Comparison of ENCODE assay signal across 25 cellular contexts in the genomic region with DNA sequence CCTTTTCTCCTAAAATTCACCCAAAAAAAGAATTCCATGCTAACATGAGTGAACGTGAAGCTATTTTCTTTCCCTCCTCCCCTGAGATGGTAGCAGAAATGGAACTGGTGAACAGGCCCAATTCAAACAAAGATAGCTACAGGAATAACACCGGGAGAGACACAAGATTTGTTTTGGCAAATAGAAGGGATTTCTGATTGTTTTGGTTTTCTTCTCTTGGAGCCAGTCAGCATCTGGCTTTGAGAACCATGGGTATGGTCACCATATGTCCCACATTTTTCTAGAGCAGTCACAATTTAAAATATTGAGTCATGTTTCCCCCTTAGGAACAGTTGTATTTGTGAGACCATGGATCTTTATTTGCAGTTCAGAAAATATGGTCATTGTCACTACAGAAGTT.
DNase-seq lines count a peak whose midpoint lies in the region; ATAC-seq and TF ChIP-seq lines count a peak whose summit lies in the region.
"Had no signal": no experiment of that assay in that cellular context is flagged by ENCODE, and none has a peak within 500 bp of the region (broad histone marks: within the 10 kb centered on the region; RNA-seq: fewer than 3 reads in every experiment).

No MANE protein-coding gene starts in this region.

- H3K4me1 ChIP-seq in ACC112 (ENCODE audit: control insufficient read depth, insufficient read depth, low read length, unreplicated experiment) (peaks cover 33% of the 10 kb centered on the region), GM23338 (ENCODE audit: insufficient read depth) (no peaks in the 10 kb centered on the region)
- H3K4me1 ChIP-seq: BLaER1, sigmoid colon had no signal

- H3K4me1 Mint-ChIP-seq in GM23338, result no peaks in the 10 kb centered on the region
- H3K4me1 Mint-ChIP-seq in nephron, result peaks cover 54% of the 10 kb centered on the region
- peaks cover 24% of the 10 kb centered on the region for H3K4me1 Mint-ChIP-seq in type B pancreatic cell (ENCODE audit: unreplicated experiment)
- peaks cover 14% of the 10 kb centered on the region for H3K4me1 Mint-ChIP-seq in stimulated activated naive CD8-positive, alpha-beta T cell treated with anti-CD3 and anti-CD28 coated beads, Interleukin-15, amount 100 ng/mL, for 72 hours
- H3K4me1 Mint-ChIP-seq: T-helper 17 cell had no signal

- H4K20me1 ChIP-seq in GM23338 (replicated peaks; ENCODE audit: insufficient read depth), result no peaks in the 10 kb centered on the region
- H4K20me1 ChIP-seq: BLaER1 had no signal

- no peak overlapping the region for H3K4me2 ChIP-seq in GM23338
- H3K4me2 ChIP-seq: BLaER1, KMS-11, SK-N-SH had no signal

- H3K27me3 ChIP-seq in ACC112 (ENCODE audit: insufficient read depth, low read length), result peaks cover 4% of the 10 kb centered on the region; the same call in 1 of the 2 replicates
- H3K27me3 ChIP-seq in GM23338 (ENCODE audit: insufficient read depth), result no peaks in the 10 kb centered on the region
- H3K27me3 ChIP-seq: BLaER1, sigmoid colon, testis had no signal

- no peaks in the 10 kb centered on the region for H3K27me3 Mint-ChIP-seq in GM23338 (ENCODE audit: insufficient read depth, low read depth, poor library complexity)
- no peaks in the 10 kb centered on the region for H3K27me3 Mint-ChIP-seq in nephron (ENCODE audit: low read depth)
- H3K27me3 Mint-ChIP-seq in type B pancreatic cell, result no peaks in the 10 kb centered on the region
- H3K27me3 Mint-ChIP-seq in stimulated activated naive CD8-positive, alpha-beta T cell treated with anti-CD3 and anti-CD28 coated beads, Interleukin-15, amount 100 ng/mL, for 72 hours, result peaks cover 17% of the 10 kb centered on the region
- H3K27me3 Mint-ChIP-seq: activated CD8-positive, alpha-beta T cell treated with anti-CD3 and anti-CD28 coated beads for 36 hours; T-helper 17 cell had no signal

- H3K79me2 ChIP-seq in ACC112 (ENCODE audit: control insufficient read depth, insufficient read depth, low read length, unreplicated experiment), result no peaks in the 10 kb centered on the region
- no peaks in the 10 kb centered on the region for H3K79me2 ChIP-seq in GM23338 (replicated peaks; ENCODE audit: insufficient read depth)

- H3K36me3 ChIP-seq in ACC112 (ENCODE audit: insufficient read depth, low read length) (no peaks in the 10 kb centered on the region), GM23338 (ENCODE audit: insufficient read depth) (no peaks in the 10 kb centered on the region)
- H3K36me3 ChIP-seq: BLaER1, sigmoid colon had no signal

- no peak overlapping the region for H2AFZ ChIP-seq in ACC112 (ENCODE audit: low read length, unreplicated experiment)
- H2AFZ ChIP-seq in GM23338, result peak overlapping the region; percentile 76

- H3K4me3 Mint-ChIP-seq in GM23338 (no peak overlapping the region), nephron (no peak overlapping the region), type B pancreatic cell (no peak overlapping the region)
- H3K4me3 Mint-ChIP-seq in stimulated activated naive CD8-positive, alpha-beta T cell treated with anti-CD3 and anti-CD28 coated beads, Interleukin-15, amount 100 ng/mL, for 72 hours, result no peak overlapping the region
- H3K4me3 Mint-ChIP-seq: activated CD8-positive, alpha-beta T cell treated with anti-CD3 and anti-CD28 coated beads for 36 hours; neural crest cell; T-helper 17 cell had no signal

- H3K4me3 ChIP-seq in ACC112 (ENCODE audit: low read depth, low read length), result no peak overlapping the region
- no peak overlapping the region for H3K4me3 ChIP-seq in GM23338
- H3K4me3 ChIP-seq in coronary artery, result no peak overlapping the region
- H3K4me3 ChIP-seq: BLaER1, sigmoid colon, testis had no signal

- peaks cover 9% of the 10 kb centered on the region; the same call in 1 of the 2 replicates for H3K9me2 ChIP-seq in GM23338 (ENCODE audit: insufficient read depth)
- H3K9me2 ChIP-seq: SK-N-SH had no signal

- no peak for TF ChIP-seq CTCF in GM23338 (conservative IDR thresholded peaks at IDR 0.05; ENCODE audit: low read depth in 2 of 2)
- no peak for TF ChIP-seq CTCF in coronary artery (IDR thresholded peaks at IDR 0.05)
- TF ChIP-seq CTCF in nephron (IDR thresholded peaks at IDR 0.05; ENCODE audit: unreplicated experiment in 3 of 3), result no peak
- TF ChIP-seq CTCF in type B pancreatic cell (conservative IDR thresholded peaks at IDR 0.05), result no peak

- H3K36me3 Mint-ChIP-seq in GM23338 (ENCODE audit: low read depth) (no peaks in the 10 kb centered on the region), nephron (ENCODE audit: low read depth) (peaks cover 5% of the 10 kb centered on the region), type B pancreatic cell (no peaks in the 10 kb centered on the region)

- H3K9me3 Mint-ChIP-seq in GM23338, result no peaks in the 10 kb centered on the region
- H3K9me3 Mint-ChIP-seq in nephron, result peaks cover 4% of the 10 kb centered on the region
- peaks cover 8% of the 10 kb centered on the region for H3K9me3 Mint-ChIP-seq in type B pancreatic cell
- H3K9me3 Mint-ChIP-seq in stimulated activated naive CD8-positive, alpha-beta T cell treated with anti-CD3 and anti-CD28 coated beads, Interleukin-15, amount 100 ng/mL, for 72 hours, result no peaks in the 10 kb centered on the region
- H3K9me3 Mint-ChIP-seq: activated CD8-positive, alpha-beta T cell treated with anti-CD3 and anti-CD28 coated beads for 36 hours had no signal

- H3F3A ChIP-seq in GM23338 (replicated peaks; ENCODE audit: low read depth), result no peaks in the 10 kb centered on the region

- no peak for DNase-seq in GM23338 (ENCODE audit: low spot score)
- no peak for DNase-seq in coronary artery (ENCODE audit: low spot score)
- no peak for DNase-seq in type B pancreatic cell (ENCODE audit: extremely low spot score, unreplicated experiment)
- DNase-seq in stimulated activated naive CD8-positive, alpha-beta T cell treated with anti-CD3 and anti-CD28 coated beads, Interleukin-15, amount 100 ng/mL, for 72 hours, result no peak
- DNase-seq in retina, result no peak
- DNase-seq: activated CD4-positive, alpha-beta T cell treated with anti-CD3 and anti-CD28 coated beads for 1 hour; activated CD8-positive, alpha-beta T cell treated with anti-CD3 and anti-CD28 coated beads for 36 hours; activated T-cell treated with anti-CD3 and anti-CD28 coated beads for 4 hours; DMS53; MM.1S; NCI-H1417; NCI-H2081 treated with DMSO at 0.1 percent for 48 hours; posterior cingulate gyrus; sigmoid colon; SK-N-SH; stimulated activated naive CD4-positive, alpha-beta T cell; T-helper 17 cell; testis had no signal

- peak overlapping the region; percentile 33 for H3K27ac ChIP-seq in ACC112 (ENCODE audit: low read depth, low read length)
- no peak overlapping the region for H3K27ac ChIP-seq in GM23338 (ENCODE audit: low read depth)
- peak overlapping the region; percentile 60 to 73 for H3K27ac ChIP-seq in coronary artery
- H3K27ac ChIP-seq: BLaER1, KMS-11, sigmoid colon had no signal

- ATAC-seq in GM23338, result no peak
- ATAC-seq in stimulated activated naive CD8-positive, alpha-beta T cell treated with anti-CD3 and anti-CD28 coated beads, Interleukin-15, amount 100 ng/mL, for 72 hours, result no peak
- ATAC-seq in GM21576 (IDR thresholded peaks at IDR 0.05; ENCODE audit: unreplicated experiment), result no peak
- ATAC-seq: activated CD8-positive, alpha-beta T cell treated with anti-CD3 and anti-CD28 coated beads for 36 hours; activated naive CD4-positive, alpha-beta T cell treated with anti-CD3 and anti-CD28 coated beads, Interleukin-2, amount 50 U/mL, for 72 hours; T-helper 17 cell had no signal

- no peak overlapping the region for H3K27ac Mint-ChIP-seq in GM23338
- H3K27ac Mint-ChIP-seq in nephron, result peak overlapping the region; percentile 83 to 97 (median 83)
- no peak overlapping the region for H3K27ac Mint-ChIP-seq in type B pancreatic cell
- no peak overlapping the region for H3K27ac Mint-ChIP-seq in stimulated activated naive CD8-positive, alpha-beta T cell treated with anti-CD3 and anti-CD28 coated beads, Interleukin-15, amount 100 ng/mL, for 72 hours
- H3K27ac Mint-ChIP-seq: activated CD8-positive, alpha-beta T cell treated with anti-CD3 and anti-CD28 coated beads for 36 hours; activated naive CD4-positive, alpha-beta T cell treated with anti-CD3 and anti-CD28 coated beads, Interleukin-2, amount 50 U/mL, for 72 hours; T-helper 17 cell had no signal

TF ChIP-seq in GM23338, 12 proteins besides CTCF, POLR2A, EP300 and RAD21:
- TF ChIP-seq CREB1 (CRISPR knock-in tag; IDR thresholded peaks at IDR 0.05; ENCODE audit: low read depth) (no peak), JUNB (IDR thresholded peaks at IDR 0.05; ENCODE audit: unreplicated experiment) (no peak)

Comparison
In these comparisons a context has a peak if more than half of its experiments do, and no peak if none do; other contexts are left out.
1. H3K27ac Mint-ChIP-seq: peak in nephron (3 of 3); none in GM23338 (single experiment), type B pancreatic cell (single experiment) and stimulated activated naive CD8-positive, alpha-beta T cell treated with anti-CD3 and anti-CD28 coated beads, Interleukin-15, amount 100 ng/mL, for 72 hours (0 of 2).